ENCODE assay signal across 15 cellular contexts in genomic region chr5:82092-82491, GRCh38. TPM values are rescaled to one million over a fixed set of nuclear protein-coding genes. Genes with fewer than 3 reads are reported as not detected.
A peak's percentile ranks its signal among the peaks of the same experiment; 100 is the strongest.
DNase-seq lines count a peak whose midpoint lies in the region; ATAC-seq and TF ChIP-seq lines count a peak whose summit lies in the region.
"Had no signal": no experiment of that assay in that cellular context is flagged by ENCODE, and none has a peak within 500 bp of the region (broad histone marks: within the 10 kb centered on the region; RNA-seq: fewer than 3 reads in every experiment).

No MANE protein-coding gene starts in this region.

- no peak overlapping the region for H3K14ac ChIP-seq in IMR-90 (replicated peaks; ENCODE audit: low read depth, low read length)

- H2BK120ac ChIP-seq in IMR-90 (ENCODE audit: low read depth, low read length), result no peak overlapping the region

- H3K9me1 ChIP-seq in IMR-90 (ENCODE audit: insufficient read depth, low read length), result no peaks in the 10 kb centered on the region; the same call in 1 of the 2 replicates

- CTCF ChIA-PET in IMR-90 (lab: Yijun Ruan, JAX), result no interaction called here

- H3K4me1 ChIP-seq in IMR-90 (ENCODE audit: control insufficient read depth, insufficient read depth, low read length), result peaks cover 6% of the 10 kb centered on the region; the same call in 1 of the 2 replicates

- no peak for TF ChIP-seq RAD21 in IMR-90 (IDR thresholded peaks at IDR 0.05; ENCODE audit: low read length)

- intact Hi-C loops in IMR-90 (cut with micrococcal nuclease), result no loop called here

- H3K4me2 ChIP-seq in IMR-90 (ENCODE audit: low read depth, low read length), result peak overlapping the region; percentile 6; the same call in 1 of the 2 replicates

- no peaks in the 10 kb centered on the region for H3K79me1 ChIP-seq in IMR-90 (ENCODE audit: low read depth in 1 of 2, low read length in 2 of 2)

- no peak overlapping the region for H3K4me3 ChIP-seq in IMR-90 (ENCODE audit: insufficient read depth, low read depth, low read length)
- H3K4me3 ChIP-seq: skin epidermis had no signal

- H3K27ac Mint-ChIP-seq in nephron, result peak overlapping the region in 2 of 3 experiments; percentile 7 to 23
- H3K27ac Mint-ChIP-seq: activated naive CD4-positive, alpha-beta T cell treated with anti-CD3 and anti-CD28 coated beads, Interleukin-2, amount 50 U/mL, for 24 hours; CD4-positive, CD25-positive, alpha-beta regulatory T cell; T-cell had no signal

- no peak overlapping the region for H4K8ac ChIP-seq in IMR-90 (ENCODE audit: low read depth in 2 of 2, low read length in 2 of 2)

- H2BK20ac ChIP-seq in IMR-90 (ENCODE audit: low read depth, low read length), result no peak overlapping the region

- POLR2A ChIA-PET in IMR-90 (lab: Charles Lee; ENCODE audit: unreplicated experiment), result no interaction called here

- no peak for TF ChIP-seq POLR2A in IMR-90 (IDR thresholded peaks at IDR 0.05; ENCODE audit: low read depth, low read length)

- H3K36me3 Mint-ChIP-seq in nephron (ENCODE audit: low read depth), result no peaks in the 10 kb centered on the region
- H3K36me3 Mint-ChIP-seq: activated naive CD4-positive, alpha-beta T cell treated with anti-CD3 and anti-CD28 coated beads, Interleukin-2, amount 50 U/mL, for 24 hours; CD4-positive, CD25-positive, alpha-beta regulatory T cell; T-cell had no signal

- peak; percentile 71 for DNase-seq in EH (ENCODE audit: low read depth)
- DNase-seq in IMR-90, result peak; percentile 17
- peak; percentile 82 for DNase-seq in ecto neural progenitor cell (ENCODE audit: low spot score)
- DNase-seq in stimulated activated CD4-positive, alpha-beta T cell treated with anti-CD3 and anti-CD28 coated beads, Interleukin-15, amount 100 ng/mL, for 24 hours, result no peak
- no peak for DNase-seq in activated CD8-positive, alpha-beta memory T cell treated with anti-CD3 and anti-CD28 coated beads, Interleukin-2, amount 50 U/mL, for 4 hours
- no peak for DNase-seq in NOMO-1 treated with dmso at 0.1 percent for 144 hours (lab: John Stamatoyannopoulos, UW; ENCODE audit: unreplicated experiment)
- no peak for DNase-seq in NCI-H774 (lab: John Stamatoyannopoulos, UW)
- DNase-seq: activated CD4-positive, alpha-beta T cell treated with anti-CD3 and anti-CD28 coated beads, Interleukin-2, amount 50 U/mL, for 48 hours; CD4-positive, CD25-positive, alpha-beta regulatory T cell; dermis blood vessel endothelial cell; NCI-H526; T-cell had no signal

- no peak overlapping the region for H4K91ac ChIP-seq in IMR-90 (ENCODE audit: insufficient read depth, low read depth, low read length)

- no peak overlapping the region for H3K4ac ChIP-seq in IMR-90 (ENCODE audit: low read depth, low read length)

- H3K4me3 Mint-ChIP-seq in nephron, result no peak overlapping the region
- H3K4me3 Mint-ChIP-seq: activated naive CD4-positive, alpha-beta T cell treated with anti-CD3 and anti-CD28 coated beads, Interleukin-2, amount 50 U/mL, for 24 hours; CD4-positive, CD25-positive, alpha-beta regulatory T cell; T-cell had no signal

- H3K56ac ChIP-seq in IMR-90 (ENCODE audit: extremely low read depth, insufficient read depth, low read length), result no peak overlapping the region

- no peak overlapping the region for H2BK15ac ChIP-seq in IMR-90 (ENCODE audit: low read depth, low read length)

- H4K20me1 ChIP-seq in IMR-90 (ENCODE audit: insufficient read depth, low read length), result no peaks in the 10 kb centered on the region

- H3K27me3 ChIP-seq in IMR-90 (ENCODE audit: control insufficient read depth, insufficient read depth, low read length), result peaks cover 41% of the 10 kb centered on the region

- H2AK9ac ChIP-seq in IMR-90 (replicated peaks; ENCODE audit: low read depth, low read length, poor library complexity), result no peak overlapping the region

- in situ Hi-C loops in IMR-90 (cut with MboI; ENCODE audit: low sequenced_read_pairs), result no loop called here

- peaks cover 19% of the 10 kb centered on the region for H3K4me1 Mint-ChIP-seq in nephron
- H3K4me1 Mint-ChIP-seq: activated naive CD4-positive, alpha-beta T cell treated with anti-CD3 and anti-CD28 coated beads, Interleukin-2, amount 50 U/mL, for 24 hours; CD4-positive, CD25-positive, alpha-beta regulatory T cell had no signal

- H2AFZ ChIP-seq in IMR-90 (replicated peaks; ENCODE audit: low read length, poor library complexity), result peak overlapping the region; percentile 19

- H2BK5ac ChIP-seq in IMR-90 (ENCODE audit: low read depth, low read length, poor library complexity, severe bottlenecking), result no peak overlapping the region

- peak; percentile 92 for ATAC-seq in IMR-90 (ENCODE audit: low read depth)
- ATAC-seq: T-cell had no signal

- TF ChIP-seq CTCF in IMR-90 (conservative IDR thresholded peaks at IDR 0.05; ENCODE audit: low read depth, low read length) (no peak), nephron (IDR thresholded peaks at IDR 0.05; ENCODE audit: unreplicated experiment in 3 of 3) (no peak)

- H3K36me3 ChIP-seq in IMR-90 (ENCODE audit: control insufficient read depth, insufficient read depth, low read length), result no peaks in the 10 kb centered on the region

- no TSS peak for BruUV-seq in IMR-90 (replicated peaks; lab: Mats Ljungman, UMichigan)

- no peak overlapping the region for H3K27ac ChIP-seq in IMR-90 (ENCODE audit: insufficient read depth, low read length)
- H3K27ac ChIP-seq: skin epidermis had no signal

- H3K27me3 Mint-ChIP-seq in nephron (ENCODE audit: low read depth), result peaks cover 39% of the 10 kb centered on the region

- 20% methylated on average over 1 of the region's 10 CpGs; no CpG with 5 or more reads in 1 of the 2 experiments for WGBS in IMR-90 (ENCODE audit: extremely low coverage in 2 of 2, insufficient read length in 1 of 2), 2 experiments

- no peak overlapping the region for H3K23ac ChIP-seq in IMR-90 (ENCODE audit: low read depth, low read length)

- dilution Hi-C loops in IMR-90 (cut with HindIII; ENCODE audit: low sequenced_read_pairs, unreplicated experiment), result no loop called here

- H3K9me3 Mint-ChIP-seq in nephron, result no peaks in the 10 kb centered on the region
- H3K9me3 Mint-ChIP-seq: activated naive CD4-positive, alpha-beta T cell treated with anti-CD3 and anti-CD28 coated beads, Interleukin-2, amount 50 U/mL, for 24 hours had no signal

- H3K9me3 ChIP-seq in IMR-90 (ENCODE audit: control insufficient read depth, insufficient read depth, low read length), result no peaks in the 10 kb centered on the region

- no peak overlapping the region for H3K9ac ChIP-seq in IMR-90 (ENCODE audit: low read depth, low read length)

- H3K18ac ChIP-seq in IMR-90 (ENCODE audit: low read depth, low read length), result no peak overlapping the region

- H2AK5ac ChIP-seq in IMR-90 (ENCODE audit: low read depth, low read length), result 0 out of 2 replicates have a peak overlapping the region, but pooled peaks have one; percentile 23

- H4K5ac ChIP-seq in IMR-90 (ENCODE audit: low read depth, low read length), result no peak overlapping the region

TF ChIP-seq in IMR-90, 13 proteins besides CTCF, POLR2A, EP300 and RAD21:
- no peak for TF ChIP-seq CHD1 (IDR thresholded peaks at IDR 0.05; ENCODE audit: low read depth, low read length)
- TF ChIP-seq FOS (IDR thresholded peaks at IDR 0.05; ENCODE audit: low read depth, low read length), result no peak
- no peak for TF ChIP-seq MXI1 (IDR thresholded peaks at IDR 0.05; ENCODE audit: borderline replicate concordance, low read depth, low read length)
- TF ChIP-seq RFX5 (IDR thresholded peaks at IDR 0.05; ENCODE audit: low read depth, low read length), result no peak
- no peak for TF ChIP-seq MAZ (IDR thresholded peaks at IDR 0.05; ENCODE audit: borderline replicate concordance, low read depth, low read length)
- TF ChIP-seq BHLHE40 (IDR thresholded peaks at IDR 0.05; ENCODE audit: low read depth, low read length), result no peak
- TF ChIP-seq MAFK (IDR thresholded peaks at IDR 0.05; ENCODE audit: low read depth, low read length), result no peak
- no peak for TF ChIP-seq RCOR1 (IDR thresholded peaks at IDR 0.05; ENCODE audit: insufficient replicate concordance, low read length)
- no peak for TF ChIP-seq CEBPB (IDR thresholded peaks at IDR 0.05; ENCODE audit: low read depth, low read length)

RNA-seq across cellular contexts. Expression of gene PLEKHG4B, which starts 9.9 kb away (rescaled TPM):
- 1.1 TPM in 2 replicates for total RNA-seq in IMR-90 (2012; rRNA removed)
- polyA plus RNA-seq in IMR-90 (2012; rRNA removed), result 1.1 and 1.4 TPM in 2 replicates
- 0.82 and 0.98 TPM in 2 replicates for polyA plus RNA-seq in IMR-90 (2012; cell fraction: cytosol; rRNA removed)
- polyA plus RNA-seq in IMR-90 (2012; cell fraction: nucleus; rRNA removed; ENCODE audit: low replicate concordance), result 3.8 and 5.2 TPM in 2 replicates
- total RNA-seq: CD4-positive, CD25-positive, alpha-beta regulatory T cell; dermis blood vessel endothelial cell had no signal
- polyA plus RNA-seq: CD4-positive, CD25-positive, alpha-beta regulatory T cell had no signal

Comparison
In these comparisons a context has a peak if more than half of its experiments do, and no peak if none do; other contexts are left out.
1. DNase-seq: peak in EH (single experiment), IMR-90 (single experiment) and ecto neural progenitor cell (single experiment); none in stimulated activated CD4-positive, alpha-beta T cell treated with anti-CD3 and anti-CD28 coated beads, Interleukin-15, amount 100 ng/mL, for 24 hours (single experiment), activated CD8-positive, alpha-beta memory T cell treated with anti-CD3 and anti-CD28 coated beads, Interleukin-2, amount 50 U/mL, for 4 hours (single experiment), NOMO-1 treated with dmso at 0.1 percent for 144 hours (single experiment) and NCI-H774 (single experiment).